Comparison of ENCODE assay signal across 23 cellular contexts in the genomic region with DNA sequence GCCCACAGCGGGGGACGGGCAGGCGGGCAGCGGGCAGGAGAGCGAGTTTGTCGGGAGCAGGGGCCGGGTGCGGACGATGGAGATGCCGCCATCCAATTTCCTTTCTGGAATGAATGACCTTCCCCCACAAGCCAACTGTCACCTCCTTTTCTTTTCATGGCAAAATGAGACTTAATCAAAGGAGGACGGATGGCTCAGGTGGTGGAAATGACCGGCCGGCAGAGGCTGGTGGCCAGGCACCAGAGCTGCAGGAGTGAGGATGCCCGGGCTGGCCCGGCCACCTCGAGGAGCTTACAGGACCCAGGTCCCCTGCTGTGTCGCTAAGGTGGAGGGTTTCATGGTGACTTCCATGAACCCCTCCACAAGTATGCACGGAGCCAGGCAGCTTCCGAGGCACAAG. TPM values are rescaled to one million over a fixed set of nuclear protein-coding genes. Genes with fewer than 3 reads are reported as not detected.
"Had no signal": no experiment of that assay in that cellular context is flagged by ENCODE, and none has a peak within 500 bp of the region (broad histone marks: within the 10 kb centered on the region; RNA-seq: fewer than 3 reads in every experiment).

No MANE protein-coding gene starts in this region.

- H3K4me3 ChIP-seq: coronary artery, dorsolateral prefrontal cortex, esophagus muscularis mucosa, gastroesophageal sphincter, heart right ventricle, left lung, lower lobe of right lung, mucosa of descending colon had no signal

- H3K36me3 ChIP-seq: esophagus muscularis mucosa, gastroesophageal sphincter, heart right ventricle, left lung, lower lobe of right lung had no signal

- H3K27me3 ChIP-seq: esophagus muscularis mucosa, gastroesophageal sphincter had no signal

- FAIRE-seq: colon, endothelial cell of umbilical vein, frontal cortex, islet of Langerhans, keratinocyte had no signal

- H3K9me3 ChIP-seq: esophagus muscularis mucosa, gastroesophageal sphincter, heart right ventricle, left lung, lower lobe of right lung, mucosa of descending colon had no signal

- ATAC-seq: foreskin keratinocyte, gastroesophageal sphincter, heart right ventricle, left cardiac atrium, left lung, left ventricle myocardium superior, lower lobe of right lung, mucosa of descending colon had no signal

- H3K27ac ChIP-seq: coronary artery, esophagus muscularis mucosa, foreskin keratinocyte, gastroesophageal sphincter, heart right ventricle, left lung, lower lobe of right lung had no signal

- DNase-seq: dermis blood vessel endothelial cell; dorsolateral prefrontal cortex; effector CD4-positive, alpha-beta T cell; effector memory CD4-positive, alpha-beta T cell; foreskin keratinocyte; head of caudate nucleus; heart right ventricle; hippocampal formation; left cardiac atrium; left ventricle myocardium superior; lower lobe of right lung; mesenchymal stem cell; mucosa of descending colon had no signal

- H3K4me1 ChIP-seq: foreskin keratinocyte, heart right ventricle, left lung, lower lobe of right lung had no signal

RNA-seq across cellular contexts. Expression of a gene that starts 11.7 kb away (rescaled TPM):
- total RNA-seq: dermis blood vessel endothelial cell, epithelial cell of proximal tubule, foreskin keratinocyte had no signal
